ENCODE assay signal across 2 cellular contexts in the genomic region with DNA sequence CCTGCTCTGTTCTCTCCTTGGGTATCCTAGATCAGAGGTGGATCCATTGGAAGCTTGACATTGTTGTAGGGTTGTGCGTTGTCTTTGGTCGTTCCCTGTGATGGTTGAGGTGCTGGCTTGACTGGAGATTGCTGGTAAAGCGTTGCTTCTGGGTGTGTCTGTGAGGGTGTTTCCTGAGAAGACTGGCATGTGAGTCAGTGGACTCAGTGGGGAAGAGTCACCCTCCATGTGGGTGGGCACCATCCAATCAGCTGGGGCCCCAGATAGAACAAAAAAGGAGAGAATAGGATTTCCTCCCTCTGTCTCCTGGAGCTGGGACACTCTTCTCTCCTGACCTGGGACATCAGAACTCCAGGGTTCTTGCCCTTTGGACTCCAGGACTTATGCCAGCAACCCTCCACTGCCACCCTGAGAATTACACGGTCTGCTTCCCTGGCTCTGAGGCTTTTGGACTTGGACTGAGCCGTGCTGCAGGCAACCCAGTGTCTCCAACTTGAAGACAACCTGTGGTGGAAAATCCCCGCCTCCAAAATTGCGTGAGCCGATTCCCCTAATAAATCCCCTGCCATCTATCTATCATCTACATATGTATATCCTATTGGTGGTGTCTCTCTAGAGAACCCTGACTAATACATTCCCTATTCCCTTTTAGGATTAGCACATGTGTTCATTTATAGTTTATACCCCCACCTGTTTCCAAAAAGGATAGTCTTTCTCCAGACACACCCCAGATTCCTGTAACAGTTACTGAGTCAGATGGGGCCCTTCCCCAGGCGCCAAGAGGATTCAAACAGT.
A peak's percentile ranks its signal among the peaks of the same experiment; 100 is the strongest.
TF ChIP-seq lines count a peak whose summit lies in the region.

No MANE protein-coding gene starts in this region.

TF ChIP-seq in liver, 16 proteins besides CTCF, POLR2A, EP300 and RAD21:
- no peak for TF ChIP-seq NR2F2 (IDR thresholded peaks at IDR 0.05)
- TF ChIP-seq HNF4A (conservative IDR thresholded peaks at IDR 0.05), result peak; percentile 24 to 37
TF ChIP-seq in liver: peak in this region for 1.

TF ChIP-seq in HepG2, 621 proteins besides CTCF, POLR2A, EP300 and RAD21:
- no peak for TF ChIP-seq THAP11 (CRISPR knock-in tag; IDR thresholded peaks at IDR 0.05)
- TF ChIP-seq NCOA1 (CRISPR knock-in tag; IDR thresholded peaks at IDR 0.05), result no peak
- TF ChIP-seq FLYWCH1 (CRISPR knock-in tag; IDR thresholded peaks at IDR 0.05), result no peak
- TF ChIP-seq, protein P1, sequence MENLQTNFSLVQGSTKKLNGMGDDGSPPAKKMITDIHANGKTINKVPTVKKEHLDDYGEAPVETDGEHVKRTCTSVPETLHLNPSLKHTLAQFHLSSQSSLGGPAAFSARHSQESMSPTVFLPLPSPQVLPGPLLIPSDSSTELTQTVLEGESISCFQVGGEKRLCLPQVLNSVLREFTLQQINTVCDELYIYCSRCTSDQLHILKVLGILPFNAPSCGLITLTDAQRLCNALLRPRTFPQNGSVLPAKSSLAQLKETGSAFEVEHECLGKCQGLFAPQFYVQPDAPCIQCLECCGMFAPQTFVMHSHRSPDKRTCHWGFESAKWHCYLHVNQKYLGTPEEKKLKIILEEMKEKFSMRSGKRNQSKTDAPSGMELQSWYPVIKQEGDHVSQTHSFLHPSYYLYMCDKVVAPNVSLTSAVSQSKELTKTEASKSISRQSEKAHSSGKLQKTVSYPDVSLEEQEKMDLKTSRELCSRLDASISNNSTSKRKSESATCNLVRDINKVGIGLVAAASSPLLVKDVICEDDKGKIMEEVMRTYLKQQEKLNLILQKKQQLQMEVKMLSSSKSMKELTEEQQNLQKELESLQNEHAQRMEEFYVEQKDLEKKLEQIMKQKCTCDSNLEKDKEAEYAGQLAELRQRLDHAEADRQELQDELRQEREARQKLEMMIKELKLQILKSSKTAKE (CRISPR knock-in tag; IDR thresholded peaks at IDR 0.05; ENCODE audit: borderline replicate concordance), result no peak
- no peak for TF ChIP-seq ZNF607 (CRISPR knock-in tag; IDR thresholded peaks at IDR 0.05; ENCODE audit: borderline replicate concordance)
- no peak for TF ChIP-seq ZFP36 (IDR thresholded peaks at IDR 0.05; ENCODE audit: borderline replicate concordance, low read depth, low read length, partially characterized antibody)
- TF ChIP-seq TBP (CRISPR knock-in tag; IDR thresholded peaks at IDR 0.05), result no peak
- no peak for TF ChIP-seq CEBPB (IDR thresholded peaks at IDR 0.05; ENCODE audit: borderline replicate concordance, low read depth, low read length)
- no peak for TF ChIP-seq RBFOX2 (IDR thresholded peaks at IDR 0.05; ENCODE audit: low read depth, low read length)
- TF ChIP-seq, protein P2, sequence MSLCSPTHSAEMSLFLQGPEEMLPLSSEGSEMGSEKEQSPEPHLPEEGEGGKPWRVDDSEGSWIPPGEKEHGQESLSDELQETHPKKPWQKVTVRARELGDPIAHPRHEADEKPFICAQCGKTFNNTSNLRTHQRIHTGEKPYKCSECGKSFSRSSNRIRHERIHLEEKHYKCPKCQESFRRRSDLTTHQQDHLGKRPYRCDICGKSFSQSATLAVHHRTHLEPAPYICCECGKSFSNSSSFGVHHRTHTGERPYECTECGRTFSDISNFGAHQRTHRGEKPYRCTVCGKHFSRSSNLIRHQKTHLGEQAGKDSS (CRISPR knock-in tag; IDR thresholded peaks at IDR 0.05; ENCODE audit: borderline replicate concordance, low read depth), result no peak
- TF ChIP-seq, protein P3, sequence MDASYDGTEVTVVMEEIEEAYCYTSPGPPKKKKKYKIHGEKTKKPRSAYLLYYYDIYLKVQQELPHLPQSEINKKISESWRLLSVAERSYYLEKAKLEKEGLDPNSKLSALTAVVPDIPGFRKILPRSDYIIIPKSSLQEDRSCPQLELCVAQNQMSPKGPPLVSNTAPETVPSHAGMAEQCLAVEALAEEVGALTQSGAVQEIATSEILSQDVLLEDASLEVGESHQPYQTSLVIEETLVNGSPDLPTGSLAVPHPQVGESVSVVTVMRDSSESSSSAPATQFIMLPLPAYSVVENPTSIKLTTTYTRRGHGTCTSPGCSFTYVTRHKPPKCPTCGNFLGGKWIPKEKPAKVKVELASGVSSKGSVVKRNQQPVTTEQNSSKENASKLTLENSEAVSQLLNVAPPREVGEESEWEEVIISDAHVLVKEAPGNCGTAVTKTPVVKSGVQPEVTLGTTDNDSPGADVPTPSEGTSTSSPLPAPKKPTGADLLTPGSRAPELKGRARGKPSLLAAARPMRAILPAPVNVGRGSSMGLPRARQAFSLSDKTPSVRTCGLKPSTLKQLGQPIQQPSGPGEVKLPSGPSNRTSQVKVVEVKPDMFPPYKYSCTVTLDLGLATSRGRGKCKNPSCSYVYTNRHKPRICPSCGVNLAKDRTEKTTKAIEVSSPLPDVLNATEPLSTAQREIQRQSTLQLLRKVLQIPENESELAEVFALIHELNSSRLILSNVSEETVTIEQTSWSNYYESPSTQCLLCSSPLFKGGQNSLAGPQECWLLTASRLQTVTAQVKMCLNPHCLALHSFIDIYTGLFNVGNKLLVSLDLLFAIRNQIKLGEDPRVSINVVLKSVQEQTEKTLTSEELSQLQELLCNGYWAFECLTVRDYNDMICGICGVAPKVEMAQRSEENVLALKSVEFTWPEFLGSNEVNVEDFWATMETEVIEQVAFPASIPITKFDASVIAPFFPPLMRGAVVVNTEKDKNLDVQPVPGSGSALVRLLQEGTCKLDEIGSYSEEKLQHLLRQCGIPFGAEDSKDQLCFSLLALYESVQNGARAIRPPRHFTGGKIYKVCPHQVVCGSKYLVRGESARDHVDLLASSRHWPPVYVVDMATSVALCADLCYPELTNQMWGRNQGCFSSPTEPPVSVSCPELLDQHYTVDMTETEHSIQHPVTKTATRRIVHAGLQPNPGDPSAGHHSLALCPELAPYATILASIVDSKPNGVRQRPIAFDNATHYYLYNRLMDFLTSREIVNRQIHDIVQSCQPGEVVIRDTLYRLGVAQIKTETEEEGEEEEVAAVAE (CRISPR knock-in tag; IDR thresholded peaks at IDR 0.05; ENCODE audit: borderline replicate concordance), result no peak
- TF ChIP-seq SMAD3 (CRISPR knock-in tag; IDR thresholded peaks at IDR 0.05), result no peak
- no peak for TF ChIP-seq ZNF138 (CRISPR knock-in tag; IDR thresholded peaks at IDR 0.05; ENCODE audit: low read depth)
- TF ChIP-seq ZNF709 (CRISPR knock-in tag; IDR thresholded peaks at IDR 0.05), result no peak
